ENCODE assay signal across 17 cellular contexts in genomic region chr10:119225288-119225687, GRCh38. TPM values are rescaled to one million over a fixed set of nuclear protein-coding genes. Genes with fewer than 3 reads are reported as not detected.
DNase-seq lines count a peak whose midpoint lies in the region; ATAC-seq, FAIRE-seq and TF ChIP-seq lines count a peak whose summit lies in the region.
"Had no signal": no experiment of that assay in that cellular context is flagged by ENCODE, and none has a peak within 500 bp of the region (broad histone marks: within the 10 kb centered on the region; RNA-seq: fewer than 3 reads in every experiment).

No MANE protein-coding gene starts in this region.

- no CpG with 5 or more reads among the region's 2 CpGs for WGBS in IMR-90 (ENCODE audit: extremely low coverage in 2 of 2, insufficient read length in 1 of 2), 2 experiments
- 15% methylated on average over 2 of the region's 2 CpGs for WGBS in K562 (ENCODE audit: insufficient coverage, low coverage, missing lambda C conversion rate)

- H3K9me3 ChIP-seq in IMR-90 (ENCODE audit: control insufficient read depth, insufficient read depth, low read length) (no peaks in the 10 kb centered on the region), K562 (replicated peaks; ENCODE audit: control insufficient read depth, insufficient read depth, low read depth, low read length) (no peaks in the 10 kb centered on the region), tibial artery (no peaks in the 10 kb centered on the region)
- H3K9me3 ChIP-seq: A549, Caco-2 had no signal

- no peak overlapping the region for H2BK5ac ChIP-seq in IMR-90 (ENCODE audit: low read depth, low read length, poor library complexity, severe bottlenecking)

- no peaks in the 10 kb centered on the region for H3K27me3 Mint-ChIP-seq in nephron (ENCODE audit: low read depth)
- H3K27me3 Mint-ChIP-seq: CD8-positive, alpha-beta memory T cell; IgD-negative memory B cell had no signal

- H3K4me1 ChIP-seq in IMR-90 (ENCODE audit: control insufficient read depth, insufficient read depth, low read length) (peaks cover 30% of the 10 kb centered on the region), K562 (replicated peaks in 1 of 2; ENCODE audit: control insufficient read depth in 2 of 2, insufficient read depth in 2 of 2, low read length in 2 of 2) (no peaks in the 10 kb centered on the region; a peak in 1 of 5 replicates), tibial artery (peaks cover 0 to 87% (median 57%) of the 10 kb centered on the region in 4 donors)

- BruUV-seq in IMR-90 (replicated peaks; lab: Mats Ljungman, UMichigan), result no TSS peak
- BruUV-seq in K562 (replicated peaks; lab: Mats Ljungman, UMichigan), result no TSS peak

- H3K79me1 ChIP-seq in IMR-90 (ENCODE audit: low read depth in 1 of 2, low read length in 2 of 2), result peaks cover 58 to 84% of the 10 kb centered on the region in 2 experiments

- peaks cover 2% of the 10 kb centered on the region for H3K9me3 Mint-ChIP-seq in nephron
- H3K9me3 Mint-ChIP-seq: CD8-positive, alpha-beta memory T cell; IgD-negative memory B cell had no signal

- no peaks in the 10 kb centered on the region for H3K79me2 ChIP-seq in K562 (ENCODE audit: control insufficient read depth, insufficient read depth, low read length)

- H3K4ac ChIP-seq in IMR-90 (ENCODE audit: low read depth, low read length), result 0 out of 2 replicates have a peak overlapping the region, but pooled peaks have one; percentile 8

- dilution Hi-C loops in IMR-90 (cut with HindIII; ENCODE audit: low sequenced_read_pairs, unreplicated experiment), result no loop called here

- H3K36me3 ChIP-seq in IMR-90 (ENCODE audit: control insufficient read depth, insufficient read depth, low read length), result peaks cover 3% of the 10 kb centered on the region; the same call in 1 of the 2 replicates
- H3K36me3 ChIP-seq in K562 (ENCODE audit: control insufficient read depth, insufficient read depth, low read length), result no peaks in the 10 kb centered on the region
- H3K36me3 ChIP-seq in tibial artery, result no peaks in the 10 kb centered on the region

- TF ChIP-seq POLR2A in IMR-90 (IDR thresholded peaks at IDR 0.05; ENCODE audit: low read depth, low read length) (no peak), K562 (conservative IDR thresholded peaks at IDR 0.05) (no peak)

- H3K56ac ChIP-seq in IMR-90 (ENCODE audit: extremely low read depth, insufficient read depth, low read length), result no peak overlapping the region

- H3K23ac ChIP-seq in IMR-90 (ENCODE audit: low read depth, low read length), result no peak overlapping the region

- H4K20me1 ChIP-seq in IMR-90 (ENCODE audit: insufficient read depth, low read length) (peaks cover 62% of the 10 kb centered on the region), K562 (replicated peaks; ENCODE audit: control insufficient read depth, insufficient read depth, low read length) (no peaks in the 10 kb centered on the region)

- H2AFZ ChIP-seq in IMR-90 (replicated peaks; ENCODE audit: low read length, poor library complexity), result no peak overlapping the region
- no peak overlapping the region for H2AFZ ChIP-seq in K562 (ENCODE audit: low read depth, low read length)
- H2AFZ ChIP-seq: GM23248 had no signal

- TF ChIP-seq RAD21 in IMR-90 (IDR thresholded peaks at IDR 0.05; ENCODE audit: low read length) (no peak), K562 (CRISPR knock-in tag; conservative IDR thresholded peaks at IDR 0.05 in 1 of 2, IDR thresholded peaks at IDR 0.05 in 1 of 2) (no peak)

- no peak for ATAC-seq in IMR-90 (ENCODE audit: low read depth)
- no peak for ATAC-seq in K562
- ATAC-seq: A549, HCT116 had no signal

- H2BK20ac ChIP-seq in IMR-90 (ENCODE audit: low read depth, low read length), result no peak overlapping the region

- peaks cover 34% of the 10 kb centered on the region for H3K4me1 Mint-ChIP-seq in nephron

- no peak overlapping the region for H2AK5ac ChIP-seq in IMR-90 (ENCODE audit: low read depth, low read length)

- H3K27me3 ChIP-seq in IMR-90 (ENCODE audit: control insufficient read depth, insufficient read depth, low read length) (no peaks in the 10 kb centered on the region), K562 (ENCODE audit: control insufficient read depth in 2 of 2, insufficient read depth in 2 of 2, low read length in 2 of 2) (no peaks in the 10 kb centered on the region; a peak in 1 of 5 replicates), tibial artery (no peaks in the 10 kb centered on the region)

- 0 out of 2 replicates have a peak overlapping the region, but pooled peaks have one; percentile 29 for H3K9ac ChIP-seq in IMR-90 (ENCODE audit: low read depth, low read length)
- no peak overlapping the region for H3K9ac ChIP-seq in K562 (ENCODE audit: insufficient read depth in 1 of 2, low read depth in 2 of 2, low read length in 2 of 2)
- H3K9ac ChIP-seq: GM23248 had no signal

- no peak overlapping the region for H3K14ac ChIP-seq in IMR-90 (replicated peaks; ENCODE audit: low read depth, low read length)

- no peak overlapping the region for H3K4me3 ChIP-seq in IMR-90 (ENCODE audit: insufficient read depth, low read depth, low read length)
- no peak overlapping the region for H3K4me3 ChIP-seq in K562
- no peak overlapping the region for H3K4me3 ChIP-seq in tibial artery
- H3K4me3 ChIP-seq: A549, GM23248 had no signal

- intact Hi-C loops in IMR-90 (cut with micrococcal nuclease) (no loop called here), K562 (cut with micrococcal nuclease) (no loop called here), tibial artery (cut with DNase I; ENCODE audit: low total_unique reads) (no loop called here)

- no peak for DNase-seq in IMR-90
- DNase-seq in K562 (ENCODE audit: extremely low read depth in 1 of 4, low spot score in 3 of 4), result no peak
- no peak for DNase-seq in tibial artery
- no peak for DNase-seq in GM10266 (ENCODE audit: extremely low spot score)
- DNase-seq in HUDEP-2 (lab: John Stamatoyannopoulos, UW; ENCODE audit: unreplicated experiment in 76 of 76), result no peak
- no peak for DNase-seq in AG20443 (ENCODE audit: low spot score)
- DNase-seq: Caco-2; CD8-positive, alpha-beta memory T cell; DND-41; GDM1; GM23248 had no signal

- no peak overlapping the region for H3K4me3 Mint-ChIP-seq in nephron
- H3K4me3 Mint-ChIP-seq: CD14-positive monocyte; CD8-positive, alpha-beta memory T cell; IgD-negative memory B cell had no signal

- no peak overlapping the region for H2BK15ac ChIP-seq in IMR-90 (ENCODE audit: low read depth, low read length)

- no peak for TF ChIP-seq CTCF in IMR-90 (conservative IDR thresholded peaks at IDR 0.05; ENCODE audit: low read depth, low read length)
- TF ChIP-seq CTCF in K562 (IDR thresholded peaks at IDR 0.05 in 2 of 3, conservative IDR thresholded peaks at IDR 0.05 in 1 of 3; ENCODE audit: insufficient read depth in 2 of 3, low read depth in 1 of 3, low read length in 3 of 3), result no peak
- no peak for TF ChIP-seq CTCF in nephron (IDR thresholded peaks at IDR 0.05; ENCODE audit: unreplicated experiment in 3 of 3)
- no peak for TF ChIP-seq CTCF in tibial artery (IDR thresholded peaks at IDR 0.05)
- no peak for TF ChIP-seq CTCF in GM10266 (IDR thresholded peaks at IDR 0.05; ENCODE audit: control insufficient read depth, insufficient read depth, low read depth, missing control alignments)

- H4K8ac ChIP-seq in IMR-90 (ENCODE audit: low read depth in 2 of 2, low read length in 2 of 2), result no peak overlapping the region

- no peak overlapping the region for H2BK120ac ChIP-seq in IMR-90 (ENCODE audit: low read depth, low read length)

- no peak for TF ChIP-seq EP300 in K562 (IDR thresholded peaks at IDR 0.05; ENCODE audit: low read length)

- H3K18ac ChIP-seq in IMR-90 (ENCODE audit: low read depth, low read length), result no peak overlapping the region; the same call in 1 of the 2 replicates

- H3K9me1 ChIP-seq in IMR-90 (ENCODE audit: insufficient read depth, low read length), result peaks cover 29% of the 10 kb centered on the region
- H3K9me1 ChIP-seq in K562 (ENCODE audit: control insufficient read depth, insufficient read depth, low read length), result no peaks in the 10 kb centered on the region

- peak overlapping the region; percentile 71; the same call in 1 of the 2 replicates for H3K27ac ChIP-seq in IMR-90 (ENCODE audit: insufficient read depth, low read length)
- no peak overlapping the region for H3K27ac ChIP-seq in K562 (ENCODE audit: extremely low read depth, low read depth, low read length)
- H3K27ac ChIP-seq in tibial artery, result peak overlapping the region; percentile 48 to 80
- H3K27ac ChIP-seq: A549, GM23248 had no signal

- in situ Hi-C loops in IMR-90 (cut with MboI; ENCODE audit: low sequenced_read_pairs), result no loop called here
- in situ Hi-C loops in K562 (cut with MboI), result no loop called here

- H2AK9ac ChIP-seq in IMR-90 (replicated peaks; ENCODE audit: low read depth, low read length, poor library complexity), result no peak overlapping the region

- H3K27ac Mint-ChIP-seq in nephron, result peak overlapping the region; percentile 9 to 89 (median 87)

- H3K36me3 Mint-ChIP-seq in nephron (ENCODE audit: low read depth), result peaks cover 3% of the 10 kb centered on the region

- H4K5ac ChIP-seq in IMR-90 (ENCODE audit: low read depth, low read length), result peak overlapping the region; percentile 7; the same call in 1 of the 2 replicates

- H3K4me2 ChIP-seq in IMR-90 (ENCODE audit: low read depth, low read length), result no peak overlapping the region; the same call in 1 of the 2 replicates
- H3K4me2 ChIP-seq in K562 (ENCODE audit: insufficient read depth, low read length), result no peak overlapping the region
- H3K4me2 ChIP-seq: A549 had no signal

- no peak for FAIRE-seq in K562 (lab: Jason Lieb, UNC)
- FAIRE-seq: A549, H54 had no signal

- CTCF ChIA-PET in IMR-90 (lab: Yijun Ruan, JAX), result no interaction called here
- CTCF ChIA-PET in K562 (lab: Yijun Ruan, JAX; ENCODE audit: low intra/inter-chr PET ratio), result no interaction called here

- no peak overlapping the region for H4K91ac ChIP-seq in IMR-90 (ENCODE audit: insufficient read depth, low read depth, low read length)

- POLR2A ChIA-PET in IMR-90 (lab: Charles Lee; ENCODE audit: unreplicated experiment) (interaction anchor here (0.7 kb wide), 1 partner anchor 46 kb away, joined by 5 read pairs; no protein-coding TSS in a partner anchor), K562 (lab: Yijun Ruan, JAX) (no interaction called here)

RNA-seq across cellular contexts. Expression of gene GRK5, which starts 17.9 kb away (rescaled TPM):
- total RNA-seq in IMR-90 (2012; rRNA removed) (11.9 and 12.9 TPM in 2 replicates), K562 (2014; rRNA removed) (0.54 and 0.65 TPM in 2 replicates), K562 (2014; rRNA removed; fragmentation: Illumina TruSeq; extraction: Trizol) (0.47 and 0.51 TPM in 2 replicates), K562 (2015; rRNA removed; fragmentation: Illumina TruSeq; extraction: Trizol) (0.45 and 0.80 TPM in 2 replicates), K562 (2021) (0.73 and 1.0 TPM in 2 replicates)
- polyA plus RNA-seq in IMR-90 (2012; rRNA removed) (13.7 and 16.3 TPM in 2 replicates), K562 (2011; rRNA removed) (0.50 and 0.67 TPM in 2 replicates), K562 (2014; fragmentation: Illumina TruSeq; extraction: Trizol) (0.82 and 0.83 TPM in 2 replicates), K562 (2014; fragmentation: Nextera tagmentation; extraction: Ambion mirVana) (not detected), K562 (2014; rRNA removed) (0.31 and 0.46 TPM in 2 replicates)
- 14.9 and 16.1 TPM in 2 replicates for polyA plus RNA-seq in IMR-90 (2012; cell fraction: cytosol; rRNA removed)
- 13.4 and 27.1 TPM in 2 replicates for polyA plus RNA-seq in IMR-90 (2012; cell fraction: nucleus; rRNA removed; ENCODE audit: low replicate concordance)
- total RNA-seq in K562 (2011; cell fraction: chromatin; rRNA removed; ENCODE audit: low replicate concordance), result 0.88 and 1.4 TPM in 2 replicates
- 0.39 and 0.83 TPM in 2 replicates for total RNA-seq in K562 (2011; cell fraction: nucleolus; rRNA removed)
- total RNA-seq in K562 (2011; cell fraction: nucleoplasm; rRNA removed), result 0.31 and 0.59 TPM in 2 replicates
- polyA plus RNA-seq in K562 (2011; cell fraction: cytosol; rRNA removed), result 0.31 and 0.55 TPM in 2 replicates
- polyA plus RNA-seq in K562 (2011; cell fraction: nucleus; rRNA removed), result 0.45 and 0.98 TPM in 2 replicates
- polyA plus RNA-seq in K562 (2012), result 0.59 and 0.68 TPM in 2 replicates
- polyA minus RNA-seq in K562 (2011; rRNA and poly(A)+ RNA removed), result 0.42 and 0.53 TPM in 2 replicates
- polyA minus RNA-seq in K562 (2011; cell fraction: cytosol; rRNA and poly(A)+ RNA removed), result not detected in 2 replicates
- 0.44 and 0.54 TPM in 2 replicates for polyA minus RNA-seq in K562 (2011; cell fraction: nucleus; rRNA and poly(A)+ RNA removed)

RNA-seq across cellular contexts. Expression of gene PRDX3, which starts 46.7 kb away (rescaled TPM):
- total RNA-seq in IMR-90 (2012; rRNA removed), result 169 and 195 TPM in 2 replicates
- polyA plus RNA-seq in IMR-90 (2012; rRNA removed), result 173 and 187 TPM in 2 replicates
- 60.3 and 63.2 TPM in 2 replicates for polyA plus RNA-seq in IMR-90 (2012; cell fraction: cytosol; rRNA removed)
- 17.7 and 85.4 TPM in 2 replicates for polyA plus RNA-seq in IMR-90 (2012; cell fraction: nucleus; rRNA removed; ENCODE audit: low replicate concordance)
- total RNA-seq in K562 (2011; cell fraction: chromatin; rRNA removed; ENCODE audit: low replicate concordance), result 44.3 and 59.6 TPM in 2 replicates
- 47.8 and 52.9 TPM in 2 replicates for total RNA-seq in K562 (2011; cell fraction: nucleolus; rRNA removed)
- total RNA-seq in K562 (2011; cell fraction: nucleoplasm; rRNA removed), result 68.3 and 84.1 TPM in 2 replicates
- 122 and 154 TPM in 2 replicates for total RNA-seq in K562 (2014; rRNA removed)
- 197 and 213 TPM in 2 replicates for total RNA-seq in K562 (2014; rRNA removed; fragmentation: Illumina TruSeq; extraction: Trizol)
- total RNA-seq in K562 (2015; rRNA removed; fragmentation: Illumina TruSeq; extraction: Trizol), result 163 and 171 TPM in 2 replicates
- total RNA-seq in K562 (2021), result 140 and 150 TPM in 2 replicates
- 268 and 325 TPM in 2 replicates for polyA plus RNA-seq in K562 (2011; rRNA removed)
- 94.1 and 162 TPM in 2 replicates for polyA plus RNA-seq in K562 (2011; cell fraction: cytosol; rRNA removed)
- polyA plus RNA-seq in K562 (2011; cell fraction: nucleus; rRNA removed), result 113 and 152 TPM in 2 replicates
- 161 and 163 TPM in 2 replicates for polyA plus RNA-seq in K562 (2012)
- polyA plus RNA-seq in K562 (2014; fragmentation: Illumina TruSeq; extraction: Trizol), result 172 and 173 TPM in 2 replicates
- 100 to 1,000 TPM; 759 to 994 TPM for polyA plus RNA-seq in K562 (2014; fragmentation: Nextera tagmentation; extraction: Ambion mirVana)
- polyA plus RNA-seq in K562 (2014; rRNA removed), result 143 and 194 TPM in 2 replicates
- 226 and 260 TPM in 2 replicates for polyA minus RNA-seq in K562 (2011; rRNA and poly(A)+ RNA removed)
- polyA minus RNA-seq in K562 (2011; cell fraction: cytosol; rRNA and poly(A)+ RNA removed), result 61.8 and 87.3 TPM in 2 replicates
- polyA minus RNA-seq in K562 (2011; cell fraction: nucleus; rRNA and poly(A)+ RNA removed), result 26.0 and 46.5 TPM in 2 replicates

RNA-seq across cellular contexts. Expression of gene SFXN4, which starts 59.8 kb away (rescaled TPM):
- total RNA-seq in IMR-90 (2012; rRNA removed), result 10.6 and 12.0 TPM in 2 replicates
- polyA plus RNA-seq in IMR-90 (2012; rRNA removed), result 10.6 and 12.5 TPM in 2 replicates
- 5.4 and 6.0 TPM in 2 replicates for polyA plus RNA-seq in IMR-90 (2012; cell fraction: cytosol; rRNA removed)
- polyA plus RNA-seq in IMR-90 (2012; cell fraction: nucleus; rRNA removed; ENCODE audit: low replicate concordance), result 6.3 and 26.3 TPM in 2 replicates
- 49.1 and 58.2 TPM in 2 replicates for total RNA-seq in K562 (2011; cell fraction: chromatin; rRNA removed; ENCODE audit: low replicate concordance)
- total RNA-seq in K562 (2011; cell fraction: nucleolus; rRNA removed), result 49.6 and 51.9 TPM in 2 replicates
- 56.2 and 59.0 TPM in 2 replicates for total RNA-seq in K562 (2011; cell fraction: nucleoplasm; rRNA removed)
- total RNA-seq in K562 (2014; rRNA removed), result 39.6 and 40.3 TPM in 2 replicates
- 48.9 and 51.5 TPM in 2 replicates for total RNA-seq in K562 (2014; rRNA removed; fragmentation: Illumina TruSeq; extraction: Trizol)
- total RNA-seq in K562 (2015; rRNA removed; fragmentation: Illumina TruSeq; extraction: Trizol), result 40.1 and 42.4 TPM in 2 replicates
- 44.9 and 46.0 TPM in 2 replicates for total RNA-seq in K562 (2021)
- polyA plus RNA-seq in K562 (2011; rRNA removed), result 50.5 and 64.0 TPM in 2 replicates
- 31.3 and 45.2 TPM in 2 replicates for polyA plus RNA-seq in K562 (2011; cell fraction: cytosol; rRNA removed)
- 31.2 and 39.9 TPM in 2 replicates for polyA plus RNA-seq in K562 (2011; cell fraction: nucleus; rRNA removed)
- 39.1 and 85.0 TPM in 2 replicates for polyA plus RNA-seq in K562 (2012)
- 49.8 and 54.6 TPM in 2 replicates for polyA plus RNA-seq in K562 (2014; fragmentation: Illumina TruSeq; extraction: Trizol)
- 10 to 100 TPM; 80.6 to 97.8 TPM for polyA plus RNA-seq in K562 (2014; fragmentation: Nextera tagmentation; extraction: Ambion mirVana)
- polyA plus RNA-seq in K562 (2014; rRNA removed), result 54.5 and 68.1 TPM in 2 replicates
- polyA minus RNA-seq in K562 (2011; rRNA and poly(A)+ RNA removed), result 36.1 and 36.6 TPM in 2 replicates
- 19.7 and 23.7 TPM in 2 replicates for polyA minus RNA-seq in K562 (2011; cell fraction: cytosol; rRNA and poly(A)+ RNA removed)
- polyA minus RNA-seq in K562 (2011; cell fraction: nucleus; rRNA and poly(A)+ RNA removed), result 16.7 and 21.1 TPM in 2 replicates
